Comparison of ENCODE assay signal across 16 cellular contexts in genomic region chr10:60239228-60239627, GRCh38.
DNase-seq lines count a peak whose midpoint lies in the region; ATAC-seq and TF ChIP-seq lines count a peak whose summit lies in the region.
"Had no signal": no experiment of that assay in that cellular context is flagged by ENCODE, and none has a peak within 500 bp of the region (broad histone marks: within the 10 kb centered on the region; RNA-seq: fewer than 3 reads in every experiment).

No MANE protein-coding gene starts in this region.

- ATAC-seq in central memory CD8-positive, alpha-beta T cell (replicated peaks; ENCODE audit: extremely low read depth, poor library complexity, severe bottlenecking), result no peak
- ATAC-seq in stimulated activated naive B cell treated with anti-CD40 and anti-IgM and Interleukin-4, amounts not matched to agents 10 μg/mL and 1 μg/mL and 100 μg/mL, for 72 hours (replicated peaks), result no peak
- ATAC-seq in GM21381 (IDR thresholded peaks at IDR 0.05; ENCODE audit: unreplicated experiment), result no peak
- no peak for ATAC-seq in naive thymus-derived CD8-positive, alpha-beta T cell

- DNase-seq in activated T-cell treated with anti-CD3 and anti-CD28 coated beads, Interleukin-2, amount 50 U/mL, for 24 hours, result no peak
- no peak for DNase-seq in activated T-cell treated with anti-CD3 and anti-CD28 coated beads, Interleukin-2, amount 50 U/mL, for 1 hour
- DNase-seq in Karpas-422, result no peak
- DNase-seq in central memory CD8-positive, alpha-beta T cell (ENCODE audit: low spot score in 2 of 2), result no peak
- no peak for DNase-seq in stimulated activated naive B cell treated with anti-CD40 and anti-IgM and Interleukin-4, amounts not matched to agents 10 μg/mL and 1 μg/mL and 100 μg/mL, for 72 hours
- no peak for DNase-seq in suprapubic skin (ENCODE audit: low spot score in 2 of 2)
- no peak for DNase-seq in naive thymus-derived CD8-positive, alpha-beta T cell
- DNase-seq: DMS79, NCI-H187, NCI-H2107, NCI-H2227 treated with DMSO at 0.1 percent for 48 hours, NCI-H510A treated with DMSO at 0.1 percent for 48 hours, SIG-M5 had no signal

- no peak for TF ChIP-seq POLR2A in suprapubic skin (IDR thresholded peaks at IDR 0.05)

- H4K20me1 ChIP-seq in Karpas-422 (ENCODE audit: insufficient read depth, low read depth, low read length), result no peaks in the 10 kb centered on the region

- H3K79me2 ChIP-seq in Karpas-422 (ENCODE audit: low read length), result no peaks in the 10 kb centered on the region

- H3K9me2 ChIP-seq in Karpas-422 (replicated peaks; ENCODE audit: insufficient read depth, low read length), result no peaks in the 10 kb centered on the region

- H3K4me1 ChIP-seq in Karpas-422 (ENCODE audit: low read length), result peaks cover 58% of the 10 kb centered on the region
- H3K4me1 ChIP-seq in suprapubic skin, result peaks cover 19% of the 10 kb centered on the region

- no peak for TF ChIP-seq EP300 in suprapubic skin (IDR thresholded peaks at IDR 0.05)

- H2AFZ ChIP-seq in Karpas-422 (ENCODE audit: low read length), result peak overlapping the region; percentile 68
- H2AFZ ChIP-seq: PC-9 had no signal

- POLR2A ChIA-PET in naive thymus-derived CD8-positive, alpha-beta T cell (lab: Charles Lee), result no interaction called here

- H3K27ac ChIP-seq in Karpas-422 (ENCODE audit: low read length) (peak overlapping the region; percentile 97; the same call in 1 of the 2 replicates), suprapubic skin (no peak overlapping the region)
- H3K27ac ChIP-seq: PC-9, RWPE1 had no signal

- H3K4me3 Mint-ChIP-seq in activated T-cell treated with anti-CD3 and anti-CD28 coated beads, Interleukin-2, amount 50 U/mL, for 24 hours, result no peak overlapping the region
- no peak overlapping the region for H3K4me3 Mint-ChIP-seq in central memory CD8-positive, alpha-beta T cell
- H3K4me3 Mint-ChIP-seq in stimulated activated naive B cell treated with anti-CD40 and anti-IgM and Interleukin-4, amounts not matched to agents 10 μg/mL and 1 μg/mL and 100 μg/mL, for 72 hours, result no peak overlapping the region
- no peak overlapping the region for H3K4me3 Mint-ChIP-seq in naive thymus-derived CD8-positive, alpha-beta T cell

- H3K36me3 ChIP-seq in Karpas-422 (ENCODE audit: insufficient read depth, low read length), result no peaks in the 10 kb centered on the region
- no peaks in the 10 kb centered on the region for H3K36me3 ChIP-seq in suprapubic skin

- H3K4me1 Mint-ChIP-seq in activated T-cell treated with anti-CD3 and anti-CD28 coated beads, Interleukin-2, amount 50 U/mL, for 24 hours (ENCODE audit: low read depth), result peaks cover 34% of the 10 kb centered on the region
- peaks cover 31% of the 10 kb centered on the region for H3K4me1 Mint-ChIP-seq in central memory CD8-positive, alpha-beta T cell
- peaks cover 30 to 41% of the 10 kb centered on the region in 2 donors for H3K4me1 Mint-ChIP-seq in stimulated activated naive B cell treated with anti-CD40 and anti-IgM and Interleukin-4, amounts not matched to agents 10 μg/mL and 1 μg/mL and 100 μg/mL, for 72 hours
- H3K4me1 Mint-ChIP-seq in naive thymus-derived CD8-positive, alpha-beta T cell, result peaks cover 11 to 46% (median 26%) of the 10 kb centered on the region in 4 donors

- no peaks in the 10 kb centered on the region for H3K27me3 Mint-ChIP-seq in activated T-cell treated with anti-CD3 and anti-CD28 coated beads, Interleukin-2, amount 50 U/mL, for 24 hours
- no peaks in the 10 kb centered on the region for H3K27me3 Mint-ChIP-seq in central memory CD8-positive, alpha-beta T cell
- H3K27me3 Mint-ChIP-seq in stimulated activated naive B cell treated with anti-CD40 and anti-IgM and Interleukin-4, amounts not matched to agents 10 μg/mL and 1 μg/mL and 100 μg/mL, for 72 hours, result no peaks in the 10 kb centered on the region
- no peaks in the 10 kb centered on the region for H3K27me3 Mint-ChIP-seq in naive thymus-derived CD8-positive, alpha-beta T cell

- H3K27ac Mint-ChIP-seq in activated T-cell treated with anti-CD3 and anti-CD28 coated beads, Interleukin-2, amount 50 U/mL, for 24 hours, result peak overlapping the region; percentile 3
- H3K27ac Mint-ChIP-seq in central memory CD8-positive, alpha-beta T cell (ENCODE audit: low read depth), result peak overlapping the region; percentile 86
- peak overlapping the region; percentile 91 for H3K27ac Mint-ChIP-seq in stimulated activated naive B cell treated with anti-CD40 and anti-IgM and Interleukin-4, amounts not matched to agents 10 μg/mL and 1 μg/mL and 100 μg/mL, for 72 hours
- no peak overlapping the region for H3K27ac Mint-ChIP-seq in naive thymus-derived CD8-positive, alpha-beta T cell

- WGBS in suprapubic skin, result 85% methylated on average over 1 of the region's 1 CpG

- no peak overlapping the region for H3K4me3 ChIP-seq in Karpas-422 (ENCODE audit: low read length)
- H3K4me3 ChIP-seq in suprapubic skin, result no peak overlapping the region
- H3K4me3 ChIP-seq: PC-9 had no signal

- H3K27me3 ChIP-seq in Karpas-422 (ENCODE audit: low read length) (no peaks in the 10 kb centered on the region), suprapubic skin (no peaks in the 10 kb centered on the region)

- H3K9me3 Mint-ChIP-seq in activated T-cell treated with anti-CD3 and anti-CD28 coated beads, Interleukin-2, amount 50 U/mL, for 24 hours, result no peaks in the 10 kb centered on the region
- H3K9me3 Mint-ChIP-seq in central memory CD8-positive, alpha-beta T cell, result no peaks in the 10 kb centered on the region
- no peaks in the 10 kb centered on the region for H3K9me3 Mint-ChIP-seq in stimulated activated naive B cell treated with anti-CD40 and anti-IgM and Interleukin-4, amounts not matched to agents 10 μg/mL and 1 μg/mL and 100 μg/mL, for 72 hours
- H3K9me3 Mint-ChIP-seq in naive thymus-derived CD8-positive, alpha-beta T cell, result no peaks in the 10 kb centered on the region

- no peaks in the 10 kb centered on the region for H3K9me3 ChIP-seq in Karpas-422 (ENCODE audit: low read length)
- no peaks in the 10 kb centered on the region for H3K9me3 ChIP-seq in suprapubic skin

- H3K9ac ChIP-seq in Karpas-422 (ENCODE audit: low read length), result no peak overlapping the region

- no peak for TF ChIP-seq CTCF in suprapubic skin (IDR thresholded peaks at IDR 0.05)

- H3K36me3 Mint-ChIP-seq in activated T-cell treated with anti-CD3 and anti-CD28 coated beads, Interleukin-2, amount 50 U/mL, for 24 hours (ENCODE audit: low read depth), result peaks cover 6% of the 10 kb centered on the region
- no peaks in the 10 kb centered on the region for H3K36me3 Mint-ChIP-seq in central memory CD8-positive, alpha-beta T cell (ENCODE audit: insufficient read depth)
- H3K36me3 Mint-ChIP-seq in stimulated activated naive B cell treated with anti-CD40 and anti-IgM and Interleukin-4, amounts not matched to agents 10 μg/mL and 1 μg/mL and 100 μg/mL, for 72 hours, result no peaks in the 10 kb centered on the region
- H3K36me3 Mint-ChIP-seq in naive thymus-derived CD8-positive, alpha-beta T cell, result no peaks in the 10 kb centered on the region

- H3K4me2 ChIP-seq in Karpas-422 (ENCODE audit: low read depth, low read length, poor library complexity, severe bottlenecking), result peak overlapping the region; percentile 85
- H3K4me2 ChIP-seq: PC-9 had no signal

Comparison
In these comparisons a context has a peak if more than half of its experiments do, and no peak if none do; other contexts are left out.
1. H3K27ac Mint-ChIP-seq: peak in activated T-cell treated with anti-CD3 and anti-CD28 coated beads, Interleukin-2, amount 50 U/mL, for 24 hours (single experiment), central memory CD8-positive, alpha-beta T cell (single experiment) and stimulated activated naive B cell treated with anti-CD40 and anti-IgM and Interleukin-4, amounts not matched to agents 10 μg/mL and 1 μg/mL and 100 μg/mL, for 72 hours (single experiment); none in naive thymus-derived CD8-positive, alpha-beta T cell (0 of 10).